In genomic region chr9:68973619-68974018, GRCh38 we compare ENCODE assay signal across 1 cellular context.
TF ChIP-seq lines count a peak whose summit lies in the region.

No MANE protein-coding gene starts in this region.

TF ChIP-seq in HepG2, 621 proteins besides CTCF, POLR2A, EP300 and RAD21:
- TF ChIP-seq HNF4A (CRISPR knock-in tag; IDR thresholded peaks at IDR 0.05): peak; percentile 33; the same call in 1 of the 2 replicates
- peak; percentile 62; the same call in 1 of the 2 replicates for TF ChIP-seq PATZ1 (CRISPR knock-in tag; IDR thresholded peaks at IDR 0.05)
- TF ChIP-seq ZNF263 (CRISPR knock-in tag; IDR thresholded peaks at IDR 0.05): 0 out of 2 replicates have a peak, but pooled peaks have one; percentile 18
- no peak for TF ChIP-seq ZNF713 (CRISPR knock-in tag; IDR thresholded peaks at IDR 0.05)
- TF ChIP-seq HMGA1 (CRISPR knock-in tag; conservative IDR thresholded peaks at IDR 0.05): no peak
- peak; percentile 41; the same call in 1 of the 2 replicates for TF ChIP-seq RXRA (CRISPR knock-in tag; IDR thresholded peaks at IDR 0.05)
- TF ChIP-seq TCF12 (IDR thresholded peaks at IDR 0.05): no peak
- TF ChIP-seq TCF12 (CRISPR knock-in tag; IDR thresholded peaks at IDR 0.05): no peak
- TF ChIP-seq, protein P1, sequence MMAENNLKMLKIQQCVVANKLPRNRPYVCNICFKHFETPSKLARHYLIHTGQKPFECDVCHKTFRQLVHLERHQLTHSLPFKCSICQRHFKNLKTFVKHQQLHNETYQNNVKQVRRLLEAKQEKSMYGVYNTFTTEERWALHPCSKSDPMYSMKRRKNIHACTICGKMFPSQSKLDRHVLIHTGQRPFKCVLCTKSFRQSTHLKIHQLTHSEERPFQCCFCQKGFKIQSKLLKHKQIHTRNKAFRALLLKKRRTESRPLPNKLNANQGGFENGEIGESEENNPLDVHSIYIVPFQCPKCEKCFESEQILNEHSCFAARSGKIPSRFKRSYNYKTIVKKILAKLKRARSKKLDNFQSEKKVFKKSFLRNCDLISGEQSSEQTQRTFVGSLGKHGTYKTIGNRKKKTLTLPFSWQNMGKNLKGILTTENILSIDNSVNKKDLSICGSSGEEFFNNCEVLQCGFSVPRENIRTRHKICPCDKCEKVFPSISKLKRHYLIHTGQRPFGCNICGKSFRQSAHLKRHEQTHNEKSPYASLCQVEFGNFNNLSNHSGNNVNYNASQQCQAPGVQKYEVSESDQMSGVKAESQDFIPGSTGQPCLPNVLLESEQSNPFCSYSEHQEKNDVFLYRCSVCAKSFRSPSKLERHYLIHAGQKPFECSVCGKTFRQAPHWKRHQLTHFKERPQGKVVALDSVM (CRISPR knock-in tag; IDR thresholded peaks at IDR 0.05): 0 out of 2 replicates have a peak, but pooled peaks have one; percentile 24
- peak; percentile 17; the same call in 1 of the 2 replicates for TF ChIP-seq PPARG (CRISPR knock-in tag; conservative IDR thresholded peaks at IDR 0.05)
- TF ChIP-seq RXRB (CRISPR knock-in tag; IDR thresholded peaks at IDR 0.05; ENCODE audit: borderline replicate concordance): 0 out of 2 replicates have a peak, but pooled peaks have one; percentile 32
- TF ChIP-seq ZFP37 (CRISPR knock-in tag; IDR thresholded peaks at IDR 0.05; ENCODE audit: borderline replicate concordance): no peak
- TF ChIP-seq CEBPG (CRISPR knock-in tag; IDR thresholded peaks at IDR 0.05): peak; percentile 19; the same call in 1 of the 2 replicates
